Comparison of ENCODE assay signal across 24 cellular contexts in the genomic region with DNA sequence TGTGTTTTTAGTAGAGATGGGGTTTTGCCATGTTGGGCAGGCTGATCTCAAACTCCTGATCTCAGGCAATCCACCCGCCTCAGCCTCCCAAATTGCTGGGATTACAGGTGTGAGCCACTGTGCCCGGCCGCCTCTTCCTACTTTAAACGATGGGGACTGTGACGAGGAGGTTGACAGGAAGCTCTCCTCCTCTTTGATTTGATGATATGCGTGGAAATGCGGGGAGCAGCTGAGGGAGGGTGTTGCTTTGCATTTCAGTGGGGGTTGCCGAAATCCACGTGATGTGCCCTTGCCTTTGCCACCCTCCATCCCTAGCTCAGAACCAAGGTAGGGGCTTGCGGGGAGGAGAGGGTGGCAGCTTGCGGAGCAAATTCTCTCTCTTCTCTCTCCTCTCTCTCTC.
DNase-seq lines count a peak whose midpoint lies in the region; TF ChIP-seq lines count a peak whose summit lies in the region.
"Had no signal": no experiment of that assay in that cellular context is flagged by ENCODE, and none has a peak within 500 bp of the region (broad histone marks: within the 10 kb centered on the region; RNA-seq: fewer than 3 reads in every experiment).

No MANE protein-coding gene starts in this region.

- H3K27ac ChIP-seq in BLaER1 treated with 17β-estradiol and CSF1 and Interleukin-3, amounts not matched to agents 10 nM and 100 nM: no peak overlapping the region
- H3K27ac ChIP-seq in HEK293 (ENCODE audit: extremely low read depth, low read depth, low read length): no peak overlapping the region

- H3K36me3 ChIP-seq in BLaER1 treated with 17β-estradiol and CSF1 and Interleukin-3, amounts not matched to agents 10 nM and 100 nM: no peaks in the 10 kb centered on the region
- H3K36me3 ChIP-seq in HEK293 (ENCODE audit: control insufficient read depth in 2 of 2, insufficient read depth in 1 of 2, low read length in 2 of 2): no peaks in the 10 kb centered on the region
- H3K36me3 ChIP-seq: BE2C had no signal

- peaks cover 3 to 42% (median 30%) of the 10 kb centered on the region in 10 experiments for H3K4me1 ChIP-seq in BLaER1 treated with 17β-estradiol and CSF1 and Interleukin-3, amounts not matched to agents 10 nM and 100 nM
- H3K4me1 ChIP-seq in HEK293 (ENCODE audit: control insufficient read depth, insufficient read depth, low read length): peaks cover 10% of the 10 kb centered on the region
- H3K4me1 ChIP-seq: BE2C had no signal

- CTCF ChIA-PET in HEK293 (lab: Yijun Ruan, JAX): no interaction called here

- peak overlapping the region in 9 of 11 experiments; percentile 9 to 68 (median 59); a peak in 16 of 22 replicates for H3K4me2 ChIP-seq in BLaER1 treated with 17β-estradiol and CSF1 and Interleukin-3, amounts not matched to agents 10 nM and 100 nM

- no peak overlapping the region for H3K9ac ChIP-seq in BLaER1 treated with 17β-estradiol and CSF1 and Interleukin-3, amounts not matched to agents 10 nM and 100 nM

- TF ChIP-seq CTCF in HEK293 (tag by site-specific recombination; IDR thresholded peaks at IDR 0.05): no peak

- H3K9me3 ChIP-seq in BLaER1 treated with 17β-estradiol and CSF1 and Interleukin-3, amounts not matched to agents 10 nM and 100 nM (replicated peaks in 1 of 11): peaks cover 0 to 8% (median 0%) of the 10 kb centered on the region in 11 experiments; a peak in 6 of 22 replicates
- H3K9me3 ChIP-seq in HEK293 (ENCODE audit: control insufficient read depth, insufficient read depth, low read depth, low read length): no peaks in the 10 kb centered on the region
- H3K9me3 ChIP-seq: BE2C had no signal

- no peak overlapping the region for H3K4me3 ChIP-seq in BLaER1 treated with 17β-estradiol and CSF1 and Interleukin-3, amounts not matched to agents 10 nM and 100 nM
- H3K4me3 ChIP-seq in HEK293 (ENCODE audit: low read depth, low read length): no peak overlapping the region
- H3K4me3 ChIP-seq: GM12878 had no signal

- POLR2A ChIA-PET in HEK293 (lab: Yijun Ruan, JAX): no interaction called here

- DNase-seq in head of caudate nucleus (peak; percentile 9 to 86 (median 51)), putamen (ENCODE audit: low spot score) (peak; percentile 78), GM19240 (ENCODE audit: insufficient read length, low spot score) (no peak), NCI-H187 (lab: John Stamatoyannopoulos, UW) (no peak), NCI-H1092 treated with DMSO at 0.1 percent for 48 hours (lab: John Stamatoyannopoulos, UW) (no peak)
- DNase-seq in stimulated activated CD4-positive, alpha-beta T cell treated with anti-CD3 and anti-CD28 coated beads, Interleukin-2, amount 100 ng/mL, for 24 hours: no peak
- DNase-seq: 8988T; ACHN; BE2C; C1 segment of cervical spinal cord; CD4-positive, alpha-beta memory T cell; CD4-positive, CD25-positive, alpha-beta regulatory T cell; CD8-positive, alpha-beta memory T cell; COR-L47; DMS 273 treated with DMSO at 0.1 percent for 48 hours; DMS153; DMS53; DMS79; DND-41; EL; GDM1 had no signal

- intact Hi-C loops in head of caudate nucleus (cut with DNase I): no loop called here

- H3K27me3 ChIP-seq in BLaER1 treated with 17β-estradiol and CSF1 and Interleukin-3, amounts not matched to agents 10 nM and 100 nM: no peaks in the 10 kb centered on the region

- no peaks in the 10 kb centered on the region for H4K20me1 ChIP-seq in BLaER1 treated with 17β-estradiol and CSF1 and Interleukin-3, amounts not matched to agents 10 nM and 100 nM

TF ChIP-seq in HEK293, 187 proteins besides CTCF, POLR2A, EP300 and RAD21:
- no peak for TF ChIP-seq ZNF274 (IDR thresholded peaks at IDR 0.05; ENCODE audit: low read length)
- TF ChIP-seq ZNF274 (tag by site-specific recombination; IDR thresholded peaks at IDR 0.05; ENCODE audit: borderline replicate concordance): no peak
- TF ChIP-seq ZNF596 (tag by site-specific recombination; IDR thresholded peaks at IDR 0.05): 0 out of 2 replicates have a peak, but pooled peaks have one; percentile 17

Comparison
In these comparisons a context has a peak if more than half of its experiments do, and no peak if none do; other contexts are left out.
1. DNase-seq: peak in head of caudate nucleus (42 of 42) and putamen (single experiment); none in stimulated activated CD4-positive, alpha-beta T cell treated with anti-CD3 and anti-CD28 coated beads, Interleukin-2, amount 100 ng/mL, for 24 hours (0 of 2), GM19240 (single experiment), NCI-H187 (0 of 2) and NCI-H1092 treated with DMSO at 0.1 percent for 48 hours (single experiment).